In the genomic region with DNA sequence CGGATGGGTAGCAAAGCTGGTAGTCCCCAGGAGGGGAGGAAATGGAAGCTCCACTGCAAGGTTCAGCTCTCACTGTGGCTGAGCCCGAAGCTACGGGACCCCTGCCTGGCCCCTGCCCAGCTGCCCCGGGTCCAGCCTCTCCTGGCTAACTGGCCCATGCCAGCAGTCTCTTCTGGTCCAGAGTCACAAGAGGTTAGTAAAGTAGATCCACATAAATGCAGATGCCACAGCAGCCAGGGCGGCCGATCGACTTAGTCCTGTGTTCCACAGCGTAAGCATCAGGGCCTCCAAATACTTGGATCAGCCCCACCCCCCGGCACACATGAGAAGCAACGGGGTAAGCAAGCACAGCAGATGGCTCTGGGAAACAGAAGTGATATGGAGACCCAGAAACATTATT, we compare ENCODE assay signal across 18 cellular contexts.
"Had no signal": no experiment of that assay in that cellular context is flagged by ENCODE, and none has a peak within 500 bp of the region (broad histone marks: within the 10 kb centered on the region; RNA-seq: fewer than 3 reads in every experiment).

No MANE protein-coding gene starts in this region.

- H3K4me3 Mint-ChIP-seq: activated naive CD8-positive, alpha-beta T cell treated with anti-CD3 and anti-CD28 coated beads, Interleukin-2, amount 50 U/mL, for 24 hours; neural progenitor cell; stimulated activated effector memory CD8-positive, alpha-beta T cell treated with anti-CD3 and anti-CD28 coated beads, Interleukin-12 subunit alpha, Interleukin-12 subunit beta, amount 100 ng/mL, for 72 hours had no signal

- H3K36me3 ChIP-seq: cardiac muscle cell, colonic mucosa, gastrocnemius medialis, neural progenitor cell, SJCRH30, transverse colon had no signal

- FAIRE-seq: astrocyte, keratinocyte, small intestine had no signal

- DNase-seq: activated naive CD4-positive, alpha-beta T cell treated with Interleukin-2 at 50 U/mL for 16 hours; activated naive CD8-positive, alpha-beta T cell treated with anti-CD3 and anti-CD28 coated beads, Interleukin-2, amount 50 U/mL, for 24 hours; colonic mucosa; effector CD8-positive, alpha-beta T cell; gastrocnemius medialis; midbrain; retina; SJCRH30; small intestine; SW 1271 had no signal

- ATAC-seq: activated naive CD8-positive, alpha-beta T cell treated with anti-CD3 and anti-CD28 coated beads, Interleukin-2, amount 50 U/mL, for 24 hours; gastrocnemius medialis; stimulated activated effector memory CD8-positive, alpha-beta T cell treated with anti-CD3 and anti-CD28 coated beads, Interleukin-12 subunit alpha, Interleukin-12 subunit beta, amount 100 ng/mL, for 72 hours had no signal

- H3K9me3 ChIP-seq: colonic mucosa, gastrocnemius medialis, SJCRH30, transverse colon had no signal

- H3K36me3 Mint-ChIP-seq: stimulated activated effector memory CD8-positive, alpha-beta T cell treated with anti-CD3 and anti-CD28 coated beads, Interleukin-12 subunit alpha, Interleukin-12 subunit beta, amount 100 ng/mL, for 72 hours had no signal

- H3K27ac Mint-ChIP-seq: activated naive CD8-positive, alpha-beta T cell treated with anti-CD3 and anti-CD28 coated beads, Interleukin-2, amount 50 U/mL, for 24 hours; neural progenitor cell; stimulated activated effector memory CD8-positive, alpha-beta T cell treated with anti-CD3 and anti-CD28 coated beads, Interleukin-12 subunit alpha, Interleukin-12 subunit beta, amount 100 ng/mL, for 72 hours had no signal

- H3K4me3 ChIP-seq: cardiac muscle cell, colonic mucosa, gastrocnemius medialis, neural progenitor cell, SJCRH30, transverse colon had no signal

- H3K9me3 Mint-ChIP-seq: activated naive CD8-positive, alpha-beta T cell treated with anti-CD3 and anti-CD28 coated beads, Interleukin-2, amount 50 U/mL, for 24 hours; stimulated activated effector memory CD8-positive, alpha-beta T cell treated with anti-CD3 and anti-CD28 coated beads, Interleukin-12 subunit alpha, Interleukin-12 subunit beta, amount 100 ng/mL, for 72 hours had no signal

- H3K27ac ChIP-seq: cardiac muscle cell, colonic mucosa, gastrocnemius medialis, neural progenitor cell, parathyroid adenoma, SJCRH30, transverse colon, VCaP had no signal

- H3K9ac ChIP-seq: neural progenitor cell, parathyroid adenoma had no signal

- H3K4me1 Mint-ChIP-seq: activated naive CD8-positive, alpha-beta T cell treated with anti-CD3 and anti-CD28 coated beads, Interleukin-2, amount 50 U/mL, for 24 hours; stimulated activated effector memory CD8-positive, alpha-beta T cell treated with anti-CD3 and anti-CD28 coated beads, Interleukin-12 subunit alpha, Interleukin-12 subunit beta, amount 100 ng/mL, for 72 hours had no signal

- H3K4me1 ChIP-seq: colonic mucosa, gastrocnemius medialis, parathyroid adenoma, SJCRH30, transverse colon had no signal

- H3K27me3 ChIP-seq: cardiac muscle cell, colonic mucosa, neural progenitor cell, SJCRH30, transverse colon had no signal
